8 cellular contexts compared by ENCODE assay signal in genomic region chr9:130277525-130277924, GRCh38. TPM values are rescaled to one million over a fixed set of nuclear protein-coding genes. Genes with fewer than 3 reads are reported as not detected.
"Had no signal": no experiment of that assay in that cellular context is flagged by ENCODE, and none has a peak within 500 bp of the region (broad histone marks: within the 10 kb centered on the region; RNA-seq: fewer than 3 reads in every experiment).

No MANE protein-coding gene starts in this region.

RNA-seq across cellular contexts. Expression of gene HMCN2, which starts 12.0 kb away (rescaled TPM):
- total RNA-seq: naive thymus-derived CD4-positive, alpha-beta T cell; naive thymus-derived CD8-positive, alpha-beta T cell; natural killer cell; natural killer cell treated with Interleukin-12 subunit alpha and Interleukin-12 subunit beta and Interleukin-15 and Interleukin-18, amount 100 ng/mL, for 72 hours; neural crest cell; occipital lobe; renal cortical epithelial cell had no signal
- polyA plus RNA-seq: naive thymus-derived CD4-positive, alpha-beta T cell; naive thymus-derived CD8-positive, alpha-beta T cell; smooth muscle cell had no signal
